29 cellular contexts compared by ENCODE assay signal in the genomic region with DNA sequence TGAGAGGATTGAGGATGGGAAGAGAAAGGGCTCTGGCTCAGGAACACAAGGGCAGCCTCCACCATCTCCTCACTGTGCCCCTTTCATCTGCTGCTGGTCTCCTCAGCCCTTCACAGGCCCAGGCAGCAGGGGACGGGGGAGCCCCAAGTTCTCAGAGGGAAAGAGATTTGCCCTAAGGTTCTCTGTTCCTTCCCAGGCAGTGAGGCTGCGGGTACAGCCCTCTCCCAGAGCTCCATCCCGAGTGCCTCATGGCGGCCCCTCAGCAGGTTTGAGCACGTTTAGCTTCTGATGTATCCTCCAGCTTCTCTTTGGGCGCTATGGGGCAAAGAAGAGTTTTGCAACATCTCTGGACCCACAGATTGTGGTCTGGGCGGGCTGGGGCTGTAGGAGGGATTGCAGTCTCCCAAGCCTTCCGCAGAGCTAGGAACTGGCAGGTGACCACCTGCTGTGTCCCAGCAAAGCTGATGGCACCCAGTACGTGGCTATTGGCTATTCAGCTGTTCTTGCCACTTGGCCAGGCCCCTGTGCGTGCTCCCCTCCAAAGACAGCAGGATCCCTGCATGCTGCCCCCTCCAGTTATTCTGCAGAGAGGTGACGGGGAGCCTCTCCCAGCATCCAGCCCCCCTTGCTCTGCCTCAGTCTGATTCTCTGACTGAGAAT. TPM values are rescaled to one million over a fixed set of nuclear protein-coding genes. Genes with fewer than 3 reads are reported as not detected.
"Had no signal": no experiment of that assay in that cellular context is flagged by ENCODE, and none has a peak within 500 bp of the region (broad histone marks: within the 10 kb centered on the region; RNA-seq: fewer than 3 reads in every experiment).

No MANE protein-coding gene starts in this region.

- H3K27ac ChIP-seq: heart right ventricle, hepatocyte, left ventricle myocardium inferior, neutrophil, ovary, prostate gland, stomach, testis, thyroid gland, transverse colon, upper lobe of right lung, uterus had no signal

- ATAC-seq: heart right ventricle; mucosa of descending colon; naive thymus-derived CD8-positive, alpha-beta T cell; right cardiac atrium; stimulated activated naive B cell treated with anti-CD40 and anti-IgM and Interleukin-4, amounts not matched to agents 10 μg/mL and 1 μg/mL and 100 μg/mL, for 72 hours; upper lobe of right lung had no signal

- H3K4me3 ChIP-seq: heart right ventricle, hepatocyte, left ventricle myocardium inferior, lung, mucosa of descending colon, ovary, prostate gland, smooth muscle cell, stomach, testis, thyroid gland, transverse colon, upper lobe of right lung, uterus had no signal

- H3K9me3 ChIP-seq: mucosa of descending colon, neutrophil, ovary, prostate gland, testis, thyroid gland, transverse colon, upper lobe of right lung, uterus had no signal

- H3K36me3 ChIP-seq: heart right ventricle, left ventricle myocardium inferior, neutrophil, ovary, prostate gland, stomach, thyroid gland, transverse colon, upper lobe of right lung, uterus had no signal

- H3K4me2 ChIP-seq: hepatocyte, smooth muscle cell had no signal

- H2AFZ ChIP-seq: hepatocyte had no signal

- H3K79me2 ChIP-seq: hepatocyte had no signal

- H3K27me3 ChIP-seq: ovary, testis, thyroid gland, uterus had no signal

- H3K4me1 ChIP-seq: prostate gland, stomach, testis, thyroid gland, transverse colon, upper lobe of right lung, uterus had no signal

- DNase-seq: heart right ventricle; islet precursor cell; left ventricle myocardium inferior; mesendoderm; midbrain; mucosa of descending colon; naive thymus-derived CD8-positive, alpha-beta T cell; occipital lobe; ovary; right cardiac atrium; stimulated activated CD4-positive, alpha-beta T cell treated with anti-CD3 and anti-CD28 coated beads, Interleukin-12 subunit alpha, Interleukin-12 subunit beta, amount 100 ng/mL, for 4 hours; stimulated activated CD4-positive, alpha-beta T cell treated with anti-CD3 and anti-CD28 coated beads, Interleukin-15, amount 100 ng/mL, for 24 hours; stimulated activated CD4-positive, alpha-beta T cell treated with anti-CD3 and anti-CD28 coated beads, Interleukin-2, amount 100 ng/mL, for 24 hours; stimulated activated CD4-positive, alpha-beta T cell treated with anti-CD3 and anti-CD28 coated beads, Interleukin-4, amount 100 ng/mL, for 1 hour; stimulated activated naive B cell treated with anti-CD40 and anti-IgM and Interleukin-4, amounts not matched to agents 10 μg/mL and 1 μg/mL and 100 μg/mL, for 72 hours; stimulated activated naive CD8-positive, alpha-beta T cell treated with anti-CD3 and anti-CD28 coated beads, Interleukin-15, Interleukin-2, amounts not matched to agents 100 U/mL and 50 U/mL, for 24 hours; stomach; testis; thyroid gland; transverse colon; upper lobe of right lung; uterus had no signal

RNA-seq across cellular contexts. Expression of a gene that starts 10.1 kb away (rescaled TPM):
- total RNA-seq: left ventricle myocardium inferior, lower leg skin, skeletal muscle tissue, smooth muscle cell, thyroid gland, upper lobe of right lung had no signal
- polyA plus RNA-seq: hepatocyte had no signal
